ENCODE assay signal across 18 cellular contexts in genomic region chr21:15255359-15256157, GRCh38.
"Had no signal": no experiment of that assay in that cellular context is flagged by ENCODE, and none has a peak within 500 bp of the region (broad histone marks: within the 10 kb centered on the region; RNA-seq: fewer than 3 reads in every experiment).

No MANE protein-coding gene starts in this region.

- H3K4me1 ChIP-seq: gastrocnemius medialis, lower lobe of right lung, thyroid gland had no signal

- H3K27me3 Mint-ChIP-seq: activated CD4-positive, alpha-beta T cell treated with anti-CD3 and anti-CD28 coated beads, Interleukin-2, amount 10 ng/mL, durations not matched to agents 7 days and 5 days; activated naive CD8-positive, alpha-beta T cell treated with anti-CD3 and anti-CD28 coated beads for 36 hours; brain; stimulated activated memory B cell treated with anti-CD40 and anti-IgM and Interleukin-4, amounts not matched to agents 10 μg/mL and 1 μg/mL and 100 μg/mL, for 72 hours had no signal

- H3K4me3 Mint-ChIP-seq: activated CD4-positive, alpha-beta T cell treated with anti-CD3 and anti-CD28 coated beads, Interleukin-2, amount 10 ng/mL, durations not matched to agents 7 days and 5 days; activated naive CD8-positive, alpha-beta T cell treated with anti-CD3 and anti-CD28 coated beads for 36 hours; activated T-helper 1 cell treated with anti-CD3 and anti-CD28 coated beads, Interleukin-12 subunit alpha, Interleukin-12 subunit beta, Interleukin-2, Interleukin-4 antibody, amounts not matched to agents 30 ng/mL and 10 ng/mL and 1 ng/mL, durations not matched to agents 14 hours and 24 hours and 36 hours; brain; stimulated activated memory B cell treated with anti-CD40 and anti-IgM and Interleukin-4, amounts not matched to agents 10 μg/mL and 1 μg/mL and 100 μg/mL, for 72 hours had no signal

- DNase-seq: activated CD4-positive, alpha-beta T cell treated with anti-CD3 and anti-CD28 coated beads, Interleukin-2, amount 10 ng/mL, durations not matched to agents 7 days and 5 days; activated CD4-positive, CD25-positive, alpha-beta regulatory T cell; activated CD8-positive, alpha-beta memory T cell treated with anti-CD3 and anti-CD28 coated beads for 24 hours; activated naive CD8-positive, alpha-beta T cell treated with anti-CD3 and anti-CD28 coated beads for 36 hours; amygdala; cerebellar nuclear complex; effector CD8-positive, alpha-beta T cell; gastrocnemius medialis; lower lobe of right lung; stimulated activated CD4-positive, alpha-beta T cell treated with anti-CD3 and anti-CD28 coated beads, Interleukin-2, amount 100 ng/mL, for 48 hours; thyroid gland had no signal

- H3K36me3 Mint-ChIP-seq: activated naive CD8-positive, alpha-beta T cell treated with anti-CD3 and anti-CD28 coated beads for 36 hours; brain; stimulated activated memory B cell treated with anti-CD40 and anti-IgM and Interleukin-4, amounts not matched to agents 10 μg/mL and 1 μg/mL and 100 μg/mL, for 72 hours had no signal

- H3K27ac Mint-ChIP-seq: activated CD4-positive, alpha-beta T cell treated with anti-CD3 and anti-CD28 coated beads, Interleukin-2, amount 10 ng/mL, durations not matched to agents 7 days and 5 days; activated naive CD8-positive, alpha-beta T cell treated with anti-CD3 and anti-CD28 coated beads for 36 hours; activated T-helper 1 cell treated with anti-CD3 and anti-CD28 coated beads, Interleukin-12 subunit alpha, Interleukin-12 subunit beta, Interleukin-2, Interleukin-4 antibody, amounts not matched to agents 30 ng/mL and 10 ng/mL and 1 ng/mL, durations not matched to agents 14 hours and 24 hours and 36 hours; stimulated activated memory B cell treated with anti-CD40 and anti-IgM and Interleukin-4, amounts not matched to agents 10 μg/mL and 1 μg/mL and 100 μg/mL, for 72 hours had no signal

- H3K27me3 ChIP-seq: gastrocnemius medialis, heart right ventricle, neutrophil, thyroid gland had no signal

- H3K4me1 Mint-ChIP-seq: activated CD4-positive, alpha-beta T cell treated with anti-CD3 and anti-CD28 coated beads, Interleukin-2, amount 10 ng/mL, durations not matched to agents 7 days and 5 days; activated naive CD8-positive, alpha-beta T cell treated with anti-CD3 and anti-CD28 coated beads for 36 hours; stimulated activated memory B cell treated with anti-CD40 and anti-IgM and Interleukin-4, amounts not matched to agents 10 μg/mL and 1 μg/mL and 100 μg/mL, for 72 hours had no signal

- H3K36me3 ChIP-seq: gastrocnemius medialis, heart right ventricle, lower lobe of right lung, neutrophil, thyroid gland had no signal

- ATAC-seq: gastrocnemius medialis; lower lobe of right lung; stimulated activated memory B cell treated with anti-CD40 and anti-IgM and Interleukin-4, amounts not matched to agents 10 μg/mL and 1 μg/mL and 100 μg/mL, for 72 hours had no signal

- H3K9me3 ChIP-seq: gastrocnemius medialis, heart right ventricle, lower lobe of right lung, neutrophil, thyroid gland had no signal

- FAIRE-seq: endothelial cell of umbilical vein, urothelium cell line had no signal

- H3K9me3 Mint-ChIP-seq: activated CD4-positive, alpha-beta T cell treated with anti-CD3 and anti-CD28 coated beads, Interleukin-2, amount 10 ng/mL, durations not matched to agents 7 days and 5 days; activated naive CD8-positive, alpha-beta T cell treated with anti-CD3 and anti-CD28 coated beads for 36 hours; activated T-helper 1 cell treated with anti-CD3 and anti-CD28 coated beads, Interleukin-12 subunit alpha, Interleukin-12 subunit beta, Interleukin-2, Interleukin-4 antibody, amounts not matched to agents 30 ng/mL and 10 ng/mL and 1 ng/mL, durations not matched to agents 14 hours and 24 hours and 36 hours; stimulated activated memory B cell treated with anti-CD40 and anti-IgM and Interleukin-4, amounts not matched to agents 10 μg/mL and 1 μg/mL and 100 μg/mL, for 72 hours had no signal

- H3K4me3 ChIP-seq: gastrocnemius medialis, heart right ventricle, lower lobe of right lung, thyroid gland had no signal
